In genomic region chr12:57735952-57736742, GRCh38 we compare ENCODE assay signal across 1 cellular context.
A peak's percentile ranks its signal among the peaks of the same experiment; 100 is the strongest.
TF ChIP-seq lines count a peak whose summit lies in the region.

No MANE protein-coding gene starts in this region.

TF ChIP-seq in H1, 55 proteins besides CTCF, POLR2A, EP300 and RAD21:
- TF ChIP-seq TEAD4 (IDR thresholded peaks at IDR 0.05; ENCODE audit: low read depth, low read length) (no peak), RFX5 (IDR thresholded peaks at IDR 0.05; ENCODE audit: borderline replicate concordance, low read depth, low read length) (no peak), SP1 (IDR thresholded peaks at IDR 0.05; ENCODE audit: low read depth, low read length) (0 out of 2 replicates have a peak, but pooled peaks have one; percentile 52), TBP (IDR thresholded peaks at IDR 0.05; ENCODE audit: low read depth, low read length) (peak; percentile 34; the same call in 1 of the 2 replicates), SP2 (IDR thresholded peaks at IDR 0.05; ENCODE audit: low read length) (no peak), ZNF274 (IDR thresholded peaks at IDR 0.05; ENCODE audit: borderline replicate concordance, extremely low read depth, low read length) (no peak), ATF2 (IDR thresholded peaks at IDR 0.05; ENCODE audit: low read length) (no peak), RBBP5 (IDR thresholded peaks at IDR 0.05; ENCODE audit: borderline replicate concordance, low read depth, low read length) (peak; percentile 32; the same call in 1 of the 2 replicates), USF2 (IDR thresholded peaks at IDR 0.05; ENCODE audit: low read length) (no peak), CBX5 (IDR thresholded peaks at IDR 0.05; ENCODE audit: low read depth, low read length) (no peak), POLR2AphosphoS5 (IDR thresholded peaks at IDR 0.05; ENCODE audit: low read depth, low read length) (no peak), SRF (IDR thresholded peaks at IDR 0.05; ENCODE audit: low read depth, low read length) (no peak), BRCA1 (IDR thresholded peaks at IDR 0.05; ENCODE audit: low read depth, low read length) (no peak), BACH1 (IDR thresholded peaks at IDR 0.05; ENCODE audit: low read length) (no peak), TAF7 (optimal IDR thresholded peaks at IDR 0.05; ENCODE audit: borderline replicate concordance, low read depth, low read length) (no peak), TCF12 (IDR thresholded peaks at IDR 0.05; ENCODE audit: low read depth, low read length) (peak; percentile 68; the same call in 1 of the 2 replicates), HDAC6 (IDR thresholded peaks at IDR 0.05; ENCODE audit: low read depth, low read length) (no peak), CHD1 (IDR thresholded peaks at IDR 0.05; ENCODE audit: low read depth, low read length) (no peak), NRF1 (IDR thresholded peaks at IDR 0.05; ENCODE audit: low read depth, low read length) (no peak), EGR1 (IDR thresholded peaks at IDR 0.05; ENCODE audit: borderline replicate concordance, low read depth, low read length) (peak; percentile 66; the same call in 1 of the 2 replicates), JUN (IDR thresholded peaks at IDR 0.05; ENCODE audit: low read depth, low read length) (no peak), YY1 (IDR thresholded peaks at IDR 0.05; ENCODE audit: low read depth, low read length) (peak; percentile 56; the same call in 1 of the 2 replicates), PHF8 (conservative IDR thresholded peaks at IDR 0.05; ENCODE audit: low read depth, low read length) (no peak), SP4 (IDR thresholded peaks at IDR 0.05; ENCODE audit: low read length) (no peak), MAFK (IDR thresholded peaks at IDR 0.05; ENCODE audit: low read depth, low read length) (no peak), E2F6 (IDR thresholded peaks at IDR 0.05) (0 out of 2 replicates have a peak, but pooled peaks have one; percentile 42), KDM4A (IDR thresholded peaks at IDR 0.05; ENCODE audit: low read depth, low read length, severe bottlenecking) (peak; percentile 44), CHD7 (IDR thresholded peaks at IDR 0.05; ENCODE audit: insufficient replicate concordance, low read length) (no peak), ASH2L (IDR thresholded peaks at IDR 0.05; ENCODE audit: low read length) (no peak), POU5F1 (IDR thresholded peaks at IDR 0.05; ENCODE audit: low read depth, low read length) (no peak), CBX8 (IDR thresholded peaks at IDR 0.05; ENCODE audit: borderline replicate concordance, low read depth, low read length) (no peak), EZH2 (IDR thresholded peaks at IDR 0.05; ENCODE audit: low read depth, low read length, severe bottlenecking) (no peak), CHD2 (IDR thresholded peaks at IDR 0.05; ENCODE audit: low read length) (0 out of 2 replicates have a peak, but pooled peaks have one; percentile 38), MAX (IDR thresholded peaks at IDR 0.05) (no peak), CEBPB (IDR thresholded peaks at IDR 0.05; ENCODE audit: low read depth, low read length) (no peak), SAP30 (IDR thresholded peaks at IDR 0.05; ENCODE audit: insufficient read depth, insufficient replicate concordance, low read length) (no peak), TAF1 (IDR thresholded peaks at IDR 0.05; ENCODE audit: low read depth, low read length) (no peak), SIN3A (conservative IDR thresholded peaks at IDR 0.05 in 1 of 2, IDR thresholded peaks at IDR 0.05 in 1 of 2; ENCODE audit: low read depth in 1 of 2, low read length in 2 of 2) (peak in 1 of 2 experiments; percentile 94; a peak in 2 of 4 replicates), HDAC2 (IDR thresholded peaks at IDR 0.05; ENCODE audit: borderline replicate concordance in 1 of 2, low read depth in 2 of 2, low read length in 2 of 2) (no peak), SIX5 (IDR thresholded peaks at IDR 0.05; ENCODE audit: low read depth, low read length) (no peak), CTBP2 (IDR thresholded peaks at IDR 0.05; ENCODE audit: borderline replicate concordance, insufficient read depth, insufficient read length, low read length) (peak; percentile 87), SIRT6 (IDR thresholded peaks at IDR 0.05; ENCODE audit: low read length) (no peak), FOSL1 (IDR thresholded peaks at IDR 0.05; ENCODE audit: insufficient read depth, low read depth, low read length) (no peak), JUND (IDR thresholded peaks at IDR 0.05; ENCODE audit: low read length) (no peak), RXRA (IDR thresholded peaks at IDR 0.05; ENCODE audit: insufficient read depth, low read depth, low read length) (no peak), ATF3 (IDR thresholded peaks at IDR 0.05; ENCODE audit: insufficient read depth, low read depth, low read length) (no peak), NANOG (IDR thresholded peaks at IDR 0.05; ENCODE audit: insufficient read depth, low read depth, low read length, poor library complexity, severe bottlenecking) (no peak), CREB1 (IDR thresholded peaks at IDR 0.05) (no peak), KDM1A (IDR thresholded peaks at IDR 0.05; ENCODE audit: borderline replicate concordance, low read length) (no peak), BCL11A (IDR thresholded peaks at IDR 0.05; ENCODE audit: low read depth in 2 of 2, low read length in 2 of 2) (no peak), GTF2F1 (IDR thresholded peaks at IDR 0.05; ENCODE audit: borderline replicate concordance, low read depth, low read length) (no peak), SUZ12 (IDR thresholded peaks at IDR 0.05; ENCODE audit: low read length) (peak; percentile 81; the same call in 1 of the 2 replicates), KDM5A (IDR thresholded peaks at IDR 0.05; ENCODE audit: low read length) (no peak), GABPA (IDR thresholded peaks at IDR 0.05; ENCODE audit: borderline replicate concordance, insufficient read depth, low read length) (peak; percentile 23; the same call in 1 of the 2 replicates), RNF2 (IDR thresholded peaks at IDR 0.05; ENCODE audit: borderline replicate concordance, low read depth, low read length, missing control alignments, poor library complexity, severe bottlenecking) (no peak)
